In genomic region chr1:156054500-156055342, GRCh38 we compare ENCODE assay signal across 8 cellular contexts. TPM values are rescaled to one million over a fixed set of nuclear protein-coding genes. Genes with fewer than 3 reads are reported as not detected.
DNase-seq lines count a peak whose midpoint lies in the region; ATAC-seq and TF ChIP-seq lines count a peak whose summit lies in the region.

Gene LAMTOR2 (plus strand): TSS chr1:156054782. CDS start chr1:156054890, 108 bp downstream.

- TF ChIP-seq EP300 in transverse colon (IDR thresholded peaks at IDR 0.05; ENCODE audit: low read depth), result no peak

- peak within 1 kb of the TSS; percentile 78 for H2BK120ac ChIP-seq in trophoblast cell (ENCODE audit: insufficient read depth, low read length, poor library complexity)

- H3K36me3 Mint-ChIP-seq in activated naive CD8-positive, alpha-beta T cell treated with anti-CD3 and anti-CD28 coated beads, Interleukin-2, amount 50 U/mL, for 24 hours (ENCODE audit: low read depth), result peaks cover 7% of the 10 kb centered on the region

- peak within 1 kb of the TSS; percentile 90 for H3K18ac ChIP-seq in trophoblast cell (ENCODE audit: low read length)

- peak within 1 kb of the TSS; percentile 96 for H3K4me3 Mint-ChIP-seq in activated naive CD8-positive, alpha-beta T cell treated with anti-CD3 and anti-CD28 coated beads, Interleukin-2, amount 50 U/mL, for 24 hours

- peaks cover 6% of the 10 kb centered on the region for H3K4me1 ChIP-seq in cardiac muscle cell (ENCODE audit: low read depth)
- H3K4me1 ChIP-seq in trophoblast cell (ENCODE audit: control insufficient read depth in 1 of 2, insufficient read depth in 2 of 2, low read length in 2 of 2), result peaks cover 4 to 5% of the 10 kb centered on the region in 2 experiments
- H3K4me1 ChIP-seq in transverse colon, result peaks cover 0 to 16% (median 10%) of the 10 kb centered on the region in 4 donors

- intact Hi-C loops in transverse colon (cut with DNase I; ENCODE audit: low total_unique reads), result no loop called here

- peak within 1 kb of the TSS; percentile 96 for H4K8ac ChIP-seq in trophoblast cell (ENCODE audit: low read depth, low read length)

- peaks cover 13% of the 10 kb centered on the region for H3K79me2 ChIP-seq in trophoblast cell (ENCODE audit: control insufficient read depth, insufficient read depth, low read length, poor library complexity)

- H3K36me3 ChIP-seq in cardiac muscle cell (peaks cover 5% of the 10 kb centered on the region), trophoblast cell (ENCODE audit: control insufficient read depth in 1 of 2, insufficient read depth in 2 of 2, low read length in 2 of 2) (peaks cover 12 to 15% of the 10 kb centered on the region in 2 experiments), transverse colon (no peaks in the 10 kb centered on the region)

- peak within 1 kb of the TSS; percentile 95 for H3K9ac ChIP-seq in trophoblast cell (ENCODE audit: low read length)

- H3K14ac ChIP-seq in trophoblast cell (ENCODE audit: low read length), result peak within 1 kb of the TSS; percentile 92

- ATAC-seq in HG02763 (IDR thresholded peaks at IDR 0.05; ENCODE audit: unreplicated experiment), result peak; percentile 65
- ATAC-seq in activated naive CD8-positive, alpha-beta T cell treated with anti-CD3 and anti-CD28 coated beads, Interleukin-2, amount 50 U/mL, for 24 hours, result peak; percentile 79

- peaks cover 18% of the 10 kb centered on the region for H3K79me1 ChIP-seq in trophoblast cell (ENCODE audit: low read length)

- H3K27me3 Mint-ChIP-seq in activated naive CD8-positive, alpha-beta T cell treated with anti-CD3 and anti-CD28 coated beads, Interleukin-2, amount 50 U/mL, for 24 hours, result no peaks in the 10 kb centered on the region

- peak within 1 kb of the TSS; percentile 96 for H3K27ac Mint-ChIP-seq in activated naive CD8-positive, alpha-beta T cell treated with anti-CD3 and anti-CD28 coated beads, Interleukin-2, amount 50 U/mL, for 24 hours

- peaks cover 25% of the 10 kb centered on the region for H3K4me1 Mint-ChIP-seq in activated naive CD8-positive, alpha-beta T cell treated with anti-CD3 and anti-CD28 coated beads, Interleukin-2, amount 50 U/mL, for 24 hours

- in situ Hi-C loops in transverse colon (cut with MboI; ENCODE audit: low pct_ligation_motif_present in 1 of 4, low pct_unique_long_range_greater_than_20kb in 1 of 4, low sequenced_read_pairs in 3 of 4), result no loop called here

- H3K4me2 ChIP-seq in trophoblast cell (ENCODE audit: low read length), result peak within 1 kb of the TSS; percentile 98

- H3K23ac ChIP-seq in trophoblast cell (ENCODE audit: low read length), result no peak within 1 kb of the TSS

- H3K4me3 ChIP-seq in GM12864 (ENCODE audit: low read depth, low read length) (peak within 1 kb of the TSS; percentile 91), cardiac muscle cell (peak within 1 kb of the TSS; percentile 84), trophoblast cell (ENCODE audit: low read depth, low read length) (peak within 1 kb of the TSS; percentile 94), transverse colon (peak within 1 kb of the TSS; percentile 73 to 96 (median 79))

- H2AK5ac ChIP-seq in trophoblast cell (ENCODE audit: low read length), result peak within 1 kb of the TSS; percentile 83

- H3K4ac ChIP-seq in trophoblast cell (ENCODE audit: low read depth, low read length), result peak within 1 kb of the TSS; percentile 81

- H3K27ac ChIP-seq in cardiac muscle cell (peak within 1 kb of the TSS; percentile 95), trophoblast cell (ENCODE audit: low read depth, low read length) (peak within 1 kb of the TSS; percentile 98), transverse colon (peak within 1 kb of the TSS; percentile 95 to 98 (median 96))

- peak within 1 kb of the TSS; percentile 88 for H4K12ac ChIP-seq in trophoblast cell (ENCODE audit: low read depth, low read length)

- WGBS in trophoblast cell (ENCODE audit: extremely low coverage, insufficient coverage, insufficient read length), result no CpG with 5 or more reads among the region's 57 CpGs
- 0% methylated on average over 57 of the region's 57 CpGs; no CpG with 5 or more reads in 1 of the 2 donors for WGBS in transverse colon (ENCODE audit: low coverage in 1 of 2), 2 donors

- H2AFZ ChIP-seq in trophoblast cell (ENCODE audit: insufficient read depth, low read length, poor library complexity), result peak within 1 kb of the TSS; percentile 92

- TF ChIP-seq CTCF in GM12864 (IDR thresholded peaks at IDR 0.05; ENCODE audit: low read depth, low read length, missing control alignments), result no peak
- TF ChIP-seq CTCF in cardiac muscle cell (IDR thresholded peaks at IDR 0.05; ENCODE audit: low read depth, low read length), result no peak
- no peak for TF ChIP-seq CTCF in transverse colon (IDR thresholded peaks at IDR 0.05)

- peak within 1 kb of the TSS; percentile 89 for H2BK5ac ChIP-seq in trophoblast cell (ENCODE audit: low read depth, low read length, poor library complexity)

- DNase-seq in GM12864 (ENCODE audit: low read depth) (peak; percentile 85), NCI-H1417 treated with DMSO at 0.1 percent for 48 hours (lab: John Stamatoyannopoulos, UW) (peak; percentile 91), SW480 (ENCODE audit: low spot score) (peak; percentile 96), cardiac muscle cell (ENCODE audit: low read depth in 1 of 2, low spot score in 1 of 2) (peak; percentile 97 to 98), trophoblast cell (peak; percentile 94 to 98), transverse colon (peak; percentile 98)
- peak; percentile 97 for DNase-seq in activated naive CD8-positive, alpha-beta T cell treated with anti-CD3 and anti-CD28 coated beads, Interleukin-2, amount 50 U/mL, for 24 hours

- H4K91ac ChIP-seq in trophoblast cell (ENCODE audit: low read depth, low read length), result peak within 1 kb of the TSS; percentile 94

- H2BK12ac ChIP-seq in trophoblast cell (ENCODE audit: low read length), result peak within 1 kb of the TSS; percentile 45

- no peaks in the 10 kb centered on the region for H3K9me3 Mint-ChIP-seq in activated naive CD8-positive, alpha-beta T cell treated with anti-CD3 and anti-CD28 coated beads, Interleukin-2, amount 50 U/mL, for 24 hours

- H3K9me3 ChIP-seq in cardiac muscle cell (ENCODE audit: low read depth) (no peaks in the 10 kb centered on the region), trophoblast cell (ENCODE audit: insufficient read depth, low read depth, low read length) (no peaks in the 10 kb centered on the region), transverse colon (no peaks in the 10 kb centered on the region)

- TF ChIP-seq POLR2A in transverse colon (IDR thresholded peaks at IDR 0.05), result peak; percentile 69

- H3K27me3 ChIP-seq in cardiac muscle cell (no peaks in the 10 kb centered on the region), trophoblast cell (ENCODE audit: insufficient read depth, low read length) (no peaks in the 10 kb centered on the region), transverse colon (no peaks in the 10 kb centered on the region)

RNA-seq across cellular contexts. Expression of gene LAMTOR2, which starts in this region (rescaled TPM):
- total RNA-seq in cardiac muscle cell (75.5 and 116 TPM in 2 replicates), transverse colon (10 to 100 TPM; 20.9 to 70.9 (median 47.5) TPM)
- polyA plus RNA-seq in cardiac muscle cell, result 199 and 208 TPM in 2 replicates
- polyA plus RNA-seq in trophoblast cell (2013), result 71.8 and 76.8 TPM in 2 replicates

Comparison
In these comparisons a context has a peak if more than half of its experiments do, and no peak if none do; other contexts are left out.
1. Peak in every context shown above with its lines: DNase-seq, ATAC-seq, H3K4me3 ChIP-seq and H3K27ac ChIP-seq.